8 cellular contexts compared by ENCODE assay signal in genomic region chr3:98593046-98593936, GRCh38.
DNase-seq lines count a peak whose midpoint lies in the region; FAIRE-seq and TF ChIP-seq lines count a peak whose summit lies in the region.

TSS of gene CPOX (minus strand) at chr3:98593611. CDS start at chr3:98593504, 107 bp downstream.

- no peak for TF ChIP-seq CTCF in foreskin fibroblast (IDR thresholded peaks at IDR 0.05; ENCODE audit: low read depth, low read length)

- H3K27me3 ChIP-seq in neuron (ENCODE audit: insufficient read depth, low read length) = no peaks in the 10 kb centered on the region

- H3K36me3 ChIP-seq in neuron (ENCODE audit: insufficient read depth, low read length) = peaks cover 15% of the 10 kb centered on the region

- peak; percentile 34; the same call in 1 of the 2 replicates for TF ChIP-seq POLR2A in H54 (IDR thresholded peaks at IDR 0.05; ENCODE audit: low read depth, low read length)

- FAIRE-seq in H54 (lab: Jason Lieb, UNC) = peak; percentile 73

- peak within 1 kb of the TSS; percentile 93 for H2AFZ ChIP-seq in neuron (ENCODE audit: low read depth, low read length)

- DNase-seq in ELR (ENCODE audit: low read depth) (peak; percentile 93), H54 (ENCODE audit: insufficient read length, low spot score) (peak; percentile 79), LoVo (ENCODE audit: low spot score) (peak; percentile 88), SHP77 treated with DMSO at 0.1 percent for 48 hours (lab: John Stamatoyannopoulos, UW) (peak; percentile 78), activated gamma-delta T cell treated with Interleukin-2 at 50 U/mL for 16 hours (peak; percentile 79), foreskin fibroblast (peak; percentile 88 to 96), stromal cell of bone marrow (ENCODE audit: low read depth) (peak; percentile 72)

- H3K4me3 ChIP-seq in foreskin fibroblast (ENCODE audit: low read depth in 1 of 2, low read length in 2 of 2) (peak within 1 kb of the TSS; percentile 79 to 80), neuron (ENCODE audit: low read length) (peak within 1 kb of the TSS; percentile 58)

- H3K9me3 ChIP-seq in neuron (ENCODE audit: low read length) = no peaks in the 10 kb centered on the region

- H3K4me1 ChIP-seq in neuron (ENCODE audit: insufficient read depth, low read length) = peaks cover 10% of the 10 kb centered on the region

Comparison
In these comparisons a context has a peak if more than half of its experiments do, and no peak if none do; other contexts are left out.
1. Peak in every context shown above with its lines: DNase-seq and H3K4me3 ChIP-seq.